Comparison of ENCODE assay signal across 28 cellular contexts in genomic region chr19:41925208-41926003, GRCh38. TPM values are rescaled to one million over a fixed set of nuclear protein-coding genes. Genes with fewer than 3 reads are reported as not detected.
"Had no signal": no experiment of that assay in that cellular context is flagged by ENCODE, and none has a peak within 500 bp of the region (broad histone marks: within the 10 kb centered on the region; RNA-seq: fewer than 3 reads in every experiment).

No MANE protein-coding gene starts in this region.

- H3K27ac ChIP-seq: adrenal gland, ascending aorta, brain microvascular endothelial cell, hepatocyte, left lung, right lobe of liver, skin epidermis, tibial artery, WERI-Rb-1 had no signal

- H3K36me3 ChIP-seq: adrenal gland, ascending aorta, brain microvascular endothelial cell, left lung, right lobe of liver, tibial artery, WERI-Rb-1 had no signal

- H3K9me3 ChIP-seq: adrenal gland, ascending aorta, left lung, right lobe of liver, tibial artery had no signal

- ATAC-seq: activated T-cell treated with anti-CD3 and anti-CD28 coated beads, Interleukin-2, amount 50 U/mL, for 4 hours; left lung; right lobe of liver; stimulated activated effector memory CD8-positive, alpha-beta T cell treated with anti-CD3 and anti-CD28 coated beads, Interleukin-12 subunit alpha, Interleukin-12 subunit beta, amount 100 ng/mL, for 72 hours; stimulated activated naive CD8-positive, alpha-beta T cell treated with anti-CD3 and anti-CD28 coated beads, Interleukin-15, amount 100 ng/mL, for 72 hours had no signal

- DNase-seq: activated CD4-positive, alpha-beta T cell treated with anti-CD3 and anti-CD28 coated beads, Interleukin-2, amount 50 U/mL, for 4 hours; activated CD4-positive, CD25-positive, alpha-beta regulatory T cell treated with anti-CD3 and anti-CD28 coated beads, Interleukin-2, amount 50 U/mL, for 72 hours; activated CD8-positive, alpha-beta memory T cell treated with anti-CD3 and anti-CD28 coated beads, Interleukin-2, amount 50 U/mL, for 48 hours; activated naive CD4-positive, alpha-beta T cell; activated T-cell treated with anti-CD3 and anti-CD28 coated beads, Interleukin-2, amount 50 U/mL, for 4 hours; adrenal gland; brain microvascular endothelial cell; central memory CD4-positive, alpha-beta T cell; dermis blood vessel endothelial cell; effector CD8-positive, alpha-beta T cell; foreskin melanocyte; glutamatergic neuron; kidney glomerular epithelial cell; left lung; naive B cell; nucleus accumbens; right lobe of liver; stimulated activated CD4-positive, alpha-beta T cell treated with anti-CD3 and anti-CD28 coated beads, Interleukin-2, amount 100 ng/mL, for 24 hours; stimulated activated naive CD8-positive, alpha-beta T cell treated with anti-CD3 and anti-CD28 coated beads, Interleukin-15, amount 100 ng/mL, for 72 hours; tibial artery; WERI-Rb-1 had no signal

- H3K4me3 ChIP-seq: adrenal gland, ascending aorta, hepatocyte, left lung, lung, right lobe of liver, skin epidermis, tibial artery had no signal

RNA-seq across cellular contexts. Expression of gene ERFL, which starts 2.8 kb away (rescaled TPM):
- total RNA-seq: adrenal gland, ascending aorta, dermis blood vessel endothelial cell, right lobe of liver, urinary bladder had no signal
- polyA plus RNA-seq: hepatocyte had no signal

RNA-seq across cellular contexts. Expression of gene CD79A, which starts 48.3 kb away (rescaled TPM):
- total RNA-seq: ascending aorta had no signal
- polyA plus RNA-seq: neural cell had no signal
